Comparison of ENCODE assay signal across 12 cellular contexts in the genomic region with DNA sequence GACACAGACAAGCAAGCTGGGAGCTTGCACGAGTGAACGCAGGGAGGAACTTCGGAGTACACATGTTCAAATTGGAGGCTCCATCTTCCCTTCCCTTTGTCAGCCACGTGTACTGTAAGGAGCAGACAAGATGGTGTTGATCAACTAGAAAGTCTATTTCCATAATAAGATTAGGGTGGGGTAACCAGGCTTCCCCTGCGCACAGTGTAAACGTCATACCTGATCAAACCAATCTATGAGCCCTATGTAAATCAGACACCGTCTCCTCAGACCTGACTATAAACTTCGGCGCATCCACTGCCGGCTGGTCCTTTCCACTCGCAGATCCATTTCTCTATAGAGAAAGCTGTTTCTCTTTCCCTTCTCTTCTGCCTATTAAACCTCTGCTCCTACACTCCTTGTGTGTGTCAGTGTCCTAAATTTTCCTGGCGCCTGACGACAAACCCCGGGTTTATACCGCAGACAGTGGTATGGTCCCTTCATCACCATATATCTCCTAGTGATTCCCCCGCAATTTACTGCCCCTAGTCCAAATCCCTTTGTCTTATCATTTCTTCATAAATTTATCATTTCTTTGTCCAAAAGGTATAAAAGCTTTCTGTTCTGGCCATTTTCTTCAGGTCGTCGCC. TPM values are rescaled to one million over a fixed set of nuclear protein-coding genes. Genes with fewer than 3 reads are reported as not detected.
DNase-seq lines count a peak whose midpoint lies in the region; ATAC-seq lines count a peak whose summit lies in the region.
"Had no signal": no experiment of that assay in that cellular context is flagged by ENCODE, and none has a peak within 500 bp of the region (broad histone marks: within the 10 kb centered on the region; RNA-seq: fewer than 3 reads in every experiment).

No MANE protein-coding gene starts in this region.

- H3K36me3 ChIP-seq in subcutaneous abdominal adipose tissue (ENCODE audit: control insufficient read depth in 5 of 5, insufficient read depth in 5 of 5, low read length in 5 of 5) = no peaks in the 10 kb centered on the region
- H3K36me3 ChIP-seq: neutrophil had no signal

- CTCF ChIA-PET in activated CD4-positive, alpha-beta T cell treated with anti-CD3 and anti-CD28 coated beads, Interleukin-2, amount 10 ng/mL, durations not matched to agents 7 days and 5 days (lab: Charles Lee) = interaction anchor here (0.8 to 1.9 kb wide), 7 partner anchors 9 to 682 kb away, joined by 3 to 10 read pairs (median 3); no protein-coding TSS in a partner anchor

- no peaks in the 10 kb centered on the region for H3K9me3 ChIP-seq in subcutaneous abdominal adipose tissue (ENCODE audit: control insufficient read depth in 5 of 5, low read length in 5 of 5)
- H3K9me3 ChIP-seq: neutrophil had no signal

- POLR2A ChIA-PET in activated CD4-positive, alpha-beta T cell treated with anti-CD3 and anti-CD28 coated beads, Interleukin-2, amount 10 ng/mL, durations not matched to agents 7 days and 5 days (lab: Charles Lee) = no interaction called here

- H3K4me1 ChIP-seq in subcutaneous abdominal adipose tissue (ENCODE audit: control insufficient read depth in 5 of 5, insufficient read depth in 5 of 5, low read length in 5 of 5) = peaks cover 4 to 34% (median 27%) of the 10 kb centered on the region in 5 donors

- no peak overlapping the region for H3K4me3 Mint-ChIP-seq in activated CD4-positive, alpha-beta T cell treated with anti-CD3 and anti-CD28 coated beads, Interleukin-2, amount 10 ng/mL, durations not matched to agents 7 days and 5 days
- H3K4me3 Mint-ChIP-seq in central memory CD8-positive, alpha-beta T cell = no peak overlapping the region

- no peaks in the 10 kb centered on the region for H3K36me3 Mint-ChIP-seq in activated CD4-positive, alpha-beta T cell treated with anti-CD3 and anti-CD28 coated beads, Interleukin-2, amount 10 ng/mL, durations not matched to agents 7 days and 5 days (ENCODE audit: low read depth)
- peaks cover 4% of the 10 kb centered on the region for H3K36me3 Mint-ChIP-seq in central memory CD8-positive, alpha-beta T cell (ENCODE audit: insufficient read depth)

- ATAC-seq in central memory CD8-positive, alpha-beta T cell (replicated peaks; ENCODE audit: extremely low read depth, poor library complexity, severe bottlenecking) = no peak
- ATAC-seq in GM21576 (IDR thresholded peaks at IDR 0.05; ENCODE audit: unreplicated experiment) = no peak

- H3K9me3 Mint-ChIP-seq in activated CD4-positive, alpha-beta T cell treated with anti-CD3 and anti-CD28 coated beads, Interleukin-2, amount 10 ng/mL, durations not matched to agents 7 days and 5 days = no peaks in the 10 kb centered on the region
- H3K9me3 Mint-ChIP-seq in central memory CD8-positive, alpha-beta T cell = no peaks in the 10 kb centered on the region

- H3K9ac ChIP-seq in subcutaneous abdominal adipose tissue (ENCODE audit: low read length in 5 of 5) = peak overlapping the region in 1 of 5 donors; percentile 72

- peaks cover 15% of the 10 kb centered on the region for H3K4me1 Mint-ChIP-seq in activated CD4-positive, alpha-beta T cell treated with anti-CD3 and anti-CD28 coated beads, Interleukin-2, amount 10 ng/mL, durations not matched to agents 7 days and 5 days
- H3K4me1 Mint-ChIP-seq in central memory CD8-positive, alpha-beta T cell = peaks cover 12% of the 10 kb centered on the region

- H3K27me3 Mint-ChIP-seq in activated CD4-positive, alpha-beta T cell treated with anti-CD3 and anti-CD28 coated beads, Interleukin-2, amount 10 ng/mL, durations not matched to agents 7 days and 5 days = peaks cover 2% of the 10 kb centered on the region
- no peaks in the 10 kb centered on the region for H3K27me3 Mint-ChIP-seq in central memory CD8-positive, alpha-beta T cell

- no peaks in the 10 kb centered on the region for H3K27me3 ChIP-seq in subcutaneous abdominal adipose tissue (ENCODE audit: control insufficient read depth in 5 of 5, insufficient read depth in 4 of 5, low read length in 5 of 5)
- H3K27me3 ChIP-seq: neutrophil had no signal

- H3K27ac ChIP-seq in subcutaneous abdominal adipose tissue (ENCODE audit: low read depth, low read length) = peak overlapping the region; percentile 54

- peak overlapping the region; percentile 47 to 69 (median 64) for H3K4me3 ChIP-seq in subcutaneous abdominal adipose tissue (ENCODE audit: low read depth in 1 of 5, low read length in 5 of 5)

- H3K27ac Mint-ChIP-seq in activated CD4-positive, alpha-beta T cell treated with anti-CD3 and anti-CD28 coated beads, Interleukin-2, amount 10 ng/mL, durations not matched to agents 7 days and 5 days = peak overlapping the region; percentile 90
- H3K27ac Mint-ChIP-seq in central memory CD8-positive, alpha-beta T cell (ENCODE audit: low read depth) = peak overlapping the region; percentile 39

- DNase-seq in activated CD4-positive, alpha-beta T cell treated with anti-CD3 and anti-CD28 coated beads, Interleukin-2, amount 10 ng/mL, durations not matched to agents 7 days and 5 days = no peak
- no peak for DNase-seq in activated CD4-positive, alpha-beta T cell treated with anti-CD3 and anti-CD28 coated beads for 48 hours
- DNase-seq in NCI-H526 treated with DMSO at 0.1 percent for 48 hours (lab: John Stamatoyannopoulos, UW) (peak; percentile 88), DMS 273 treated with DMSO at 0.1 percent for 48 hours (lab: John Stamatoyannopoulos, UW) (no peak), RPMI8226 (no peak)
- no peak for DNase-seq in central memory CD8-positive, alpha-beta T cell (ENCODE audit: low spot score in 2 of 2)
- DNase-seq: activated naive CD4-positive, alpha-beta T cell treated with Interleukin-2 at 50 U/mL for 16 hours; effector CD8-positive, alpha-beta T cell; NCI-H524 treated with DMSO at 0.1 percent for 48 hours had no signal

RNA-seq across cellular contexts. Expression of a gene that starts 7.5 kb away (rescaled TPM):
- total RNA-seq in activated CD4-positive, alpha-beta T cell treated with anti-CD3 and anti-CD28 coated beads, Interleukin-2, amount 10 ng/mL, durations not matched to agents 7 days and 5 days = 1 to 10 TPM in 1 of 2 experiments, under 1 TPM in 1; 0.57 to 1.2 TPM
